Comparison of ENCODE assay signal across 8 cellular contexts in the genomic region with DNA sequence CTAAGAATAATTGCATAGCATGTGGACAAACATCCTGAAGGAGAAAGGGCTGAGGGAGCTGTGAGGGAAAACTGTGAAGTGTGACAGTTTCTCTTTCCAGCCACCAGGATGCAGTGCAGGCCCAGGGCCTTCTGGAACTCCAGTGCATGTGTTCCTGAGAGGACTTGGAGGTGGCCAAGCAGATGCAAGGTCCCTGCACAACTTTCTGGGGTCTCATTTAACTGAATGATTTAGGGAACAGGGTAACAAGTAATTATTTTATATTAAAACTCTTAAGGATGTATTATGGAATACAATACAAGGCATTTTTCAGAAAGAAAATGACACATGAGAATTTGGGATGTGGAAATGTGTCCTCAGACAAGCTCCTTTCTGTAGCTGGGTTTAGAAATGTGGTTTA.
DNase-seq lines count a peak whose midpoint lies in the region; ATAC-seq and TF ChIP-seq lines count a peak whose summit lies in the region.

No MANE protein-coding gene starts in this region.

- no peak overlapping the region for H3K4me3 Mint-ChIP-seq in activated CD4-positive, alpha-beta T cell treated with anti-CD3 and anti-CD28 coated beads for 36 hours

- ATAC-seq in Right ventricle myocardium inferior (peak; percentile 80), HG02870 (IDR thresholded peaks at IDR 0.05; ENCODE audit: unreplicated experiment) (peak; percentile 75)
- peak; percentile 78 for ATAC-seq in activated CD4-positive, alpha-beta T cell treated with anti-CD3 and anti-CD28 coated beads for 36 hours

- CTCF ChIA-PET in activated CD4-positive, alpha-beta T cell treated with anti-CD3 and anti-CD28 coated beads for 36 hours (lab: Charles Lee), result interaction anchor here (0.6 to 3.4 kb wide), 18 partner anchors 13 to 171 kb away, joined by 3 to 31 read pairs (median 4); a partner anchor contains a TSS

- no peak overlapping the region for H3K27ac ChIP-seq in uterus

- H3K4me1 Mint-ChIP-seq in activated CD4-positive, alpha-beta T cell treated with anti-CD3 and anti-CD28 coated beads for 36 hours, result no peaks in the 10 kb centered on the region

- no peak for TF ChIP-seq POLR2A in uterus (IDR thresholded peaks at IDR 0.05)

- H3K27ac Mint-ChIP-seq in activated CD4-positive, alpha-beta T cell treated with anti-CD3 and anti-CD28 coated beads for 36 hours, result no peak overlapping the region

- H3K9me3 ChIP-seq in uterus, result no peaks in the 10 kb centered on the region

- no peaks in the 10 kb centered on the region for H3K4me1 ChIP-seq in uterus

- no peaks in the 10 kb centered on the region for H3K36me3 Mint-ChIP-seq in activated CD4-positive, alpha-beta T cell treated with anti-CD3 and anti-CD28 coated beads for 36 hours (ENCODE audit: low read depth)

- H3K27me3 Mint-ChIP-seq in activated CD4-positive, alpha-beta T cell treated with anti-CD3 and anti-CD28 coated beads for 36 hours, result peaks cover 5% of the 10 kb centered on the region

- no peaks in the 10 kb centered on the region for H3K9me3 Mint-ChIP-seq in activated CD4-positive, alpha-beta T cell treated with anti-CD3 and anti-CD28 coated beads for 36 hours (ENCODE audit: low read depth)

- DNase-seq in Right ventricle myocardium inferior (ENCODE audit: missing footprints), result no peak
- DNase-seq in cardiac septum (ENCODE audit: low spot score), result no peak
- peak; percentile 33 for DNase-seq in NCI-H2196 treated with DMSO at 0.1 percent for 48 hours (lab: John Stamatoyannopoulos, UW; ENCODE audit: unreplicated experiment)
- peak; percentile 58 for DNase-seq in activated CD4-positive, alpha-beta T cell treated with anti-CD3 and anti-CD28 coated beads for 36 hours
- DNase-seq in epidermal melanocyte (ENCODE audit: insufficient read length, low spot score), result peak; percentile 75
- peak; percentile 49 for DNase-seq in mucosa of gallbladder (ENCODE audit: low spot score)
- peak; percentile 43 to 45 for DNase-seq in uterus

- H3K36me3 ChIP-seq in uterus, result no peaks in the 10 kb centered on the region

- TF ChIP-seq CTCF in uterus (IDR thresholded peaks at IDR 0.05), result peak; percentile 65 to 78 (median 72)

- no peak overlapping the region for H3K4me3 ChIP-seq in uterus

- POLR2A ChIA-PET in activated CD4-positive, alpha-beta T cell treated with anti-CD3 and anti-CD28 coated beads for 36 hours (lab: Charles Lee), result no interaction called here

- no peaks in the 10 kb centered on the region for H3K27me3 ChIP-seq in uterus

- intact Hi-C loops in Right ventricle myocardium inferior (cut with DNase I) (loop anchor here (1.0 to 2.0 kb wide), 2 partner anchors 145 to 164 kb away; no protein-coding TSS in a partner anchor), cardiac septum (cut with DNase I) (loop anchor here (5.0 kb wide), 2 partner anchors 128 to 148 kb away; a partner anchor contains a TSS), uterus (cut with DNase I; ENCODE audit: low total_unique reads) (loop anchor here (5.0 kb wide), 1 partner anchor 148 kb away; a partner anchor contains a TSS)
- intact Hi-C loops in activated CD4-positive, alpha-beta T cell treated with anti-CD3 and anti-CD28 coated beads for 36 hours (cut with DNase I, micrococcal nuclease), result loop anchor here (1.0 to 10.0 kb wide), 4 partner anchors 131 to 165 kb away; a partner anchor contains a TSS

Comparison
In these comparisons a context has a peak if more than half of its experiments do, and no peak if none do; other contexts are left out.
1. DNase-seq: peak in NCI-H2196 treated with DMSO at 0.1 percent for 48 hours (single experiment), activated CD4-positive, alpha-beta T cell treated with anti-CD3 and anti-CD28 coated beads for 36 hours (single experiment), epidermal melanocyte (single experiment), mucosa of gallbladder (single experiment) and uterus (2 of 2); none in Right ventricle myocardium inferior (single experiment) and cardiac septum (single experiment).
2. Peak in every context shown above with its lines, with median percentiles within 50 percentile points of each other: ATAC-seq.